In genomic region chr4:74397748-74398426, GRCh38 we compare ENCODE assay signal across 8 cellular contexts. TPM values are rescaled to one million over a fixed set of nuclear protein-coding genes. Genes with fewer than 3 reads are reported as not detected.
DNase-seq lines count a peak whose midpoint lies in the region; ATAC-seq, FAIRE-seq and TF ChIP-seq lines count a peak whose summit lies in the region.

No MANE protein-coding gene starts in this region.

- H3K36me3 Mint-ChIP-seq in T-helper 1 cell treated with Interleukin-12 subunit alpha and Interleukin-12 subunit beta and Interleukin-4 antibody, amounts not matched to agents 30 μg/mL and 1 μg/mL, for 36 hours (ENCODE audit: low read depth), result no peaks in the 10 kb centered on the region

- DNase-seq in lower lobe of right lung (no peak), H54 (ENCODE audit: insufficient read length, low spot score) (no peak), NCI-H446 (lab: John Stamatoyannopoulos, UW) (no peak)

- H3K27ac Mint-ChIP-seq in T-helper 1 cell treated with Interleukin-12 subunit alpha and Interleukin-12 subunit beta and Interleukin-4 antibody, amounts not matched to agents 30 μg/mL and 1 μg/mL, for 36 hours, result peak overlapping the region; percentile 94

- H3K36me3 ChIP-seq in BLaER1 treated with 17β-estradiol and CSF1 and Interleukin-3, amounts not matched to agents 10 nM and 100 nM, result no peaks in the 10 kb centered on the region
- no peaks in the 10 kb centered on the region for H3K36me3 ChIP-seq in lower lobe of right lung

- ATAC-seq in GM21423 (IDR thresholded peaks at IDR 0.05; ENCODE audit: unreplicated experiment) (peak; percentile 41), lower lobe of right lung (peak in 1 of 2 donors; percentile 55), HG03039 (IDR thresholded peaks at IDR 0.05; ENCODE audit: unreplicated experiment) (no peak), GM19397 (IDR thresholded peaks at IDR 0.05; ENCODE audit: unreplicated experiment) (no peak)

- FAIRE-seq in H54 (lab: Jason Lieb, UNC), result no peak

- no peak for TF ChIP-seq CTCF in lower lobe of right lung (IDR thresholded peaks at IDR 0.05)

- H3K9me3 ChIP-seq in BLaER1 treated with 17β-estradiol and CSF1 and Interleukin-3, amounts not matched to agents 10 nM and 100 nM (replicated peaks in 1 of 11), result peaks cover 0 to 10% (median 7%) of the 10 kb centered on the region in 11 experiments; a peak in 14 of 22 replicates
- H3K9me3 ChIP-seq in lower lobe of right lung, result no peaks in the 10 kb centered on the region

- no peaks in the 10 kb centered on the region for H4K20me1 ChIP-seq in BLaER1 treated with 17β-estradiol and CSF1 and Interleukin-3, amounts not matched to agents 10 nM and 100 nM

- H3K9me3 Mint-ChIP-seq in T-helper 1 cell treated with Interleukin-12 subunit alpha and Interleukin-12 subunit beta and Interleukin-4 antibody, amounts not matched to agents 30 μg/mL and 1 μg/mL, for 36 hours, result no peaks in the 10 kb centered on the region

- H3K4me1 Mint-ChIP-seq in T-helper 1 cell treated with Interleukin-12 subunit alpha and Interleukin-12 subunit beta and Interleukin-4 antibody, amounts not matched to agents 30 μg/mL and 1 μg/mL, for 36 hours (ENCODE audit: low read depth), result peaks cover 11% of the 10 kb centered on the region

- H3K4me3 Mint-ChIP-seq in T-helper 1 cell treated with Interleukin-12 subunit alpha and Interleukin-12 subunit beta and Interleukin-4 antibody, amounts not matched to agents 30 μg/mL and 1 μg/mL, for 36 hours, result peak overlapping the region; percentile 96

- H3K9ac ChIP-seq in BLaER1 treated with 17β-estradiol and CSF1 and Interleukin-3, amounts not matched to agents 10 nM and 100 nM, result peak overlapping the region; percentile 73 to 85 (median 80)

- H3K4me3 ChIP-seq in BLaER1 treated with 17β-estradiol and CSF1 and Interleukin-3, amounts not matched to agents 10 nM and 100 nM, result peak overlapping the region; percentile 63 to 75 (median 70)
- peak overlapping the region; percentile 43 for H3K4me3 ChIP-seq in lower lobe of right lung

- intact Hi-C loops in lower lobe of right lung (cut with DNase I), result no loop called here

- no peak for TF ChIP-seq POLR2A in H54 (IDR thresholded peaks at IDR 0.05; ENCODE audit: low read depth, low read length)

- H3K4me1 ChIP-seq in BLaER1 treated with 17β-estradiol and CSF1 and Interleukin-3, amounts not matched to agents 10 nM and 100 nM, result peaks cover 0 to 10% (median 4%) of the 10 kb centered on the region in 10 experiments; a peak in 7 of 20 replicates
- no peaks in the 10 kb centered on the region for H3K4me1 ChIP-seq in lower lobe of right lung

- no peaks in the 10 kb centered on the region for H3K27me3 Mint-ChIP-seq in T-helper 1 cell treated with Interleukin-12 subunit alpha and Interleukin-12 subunit beta and Interleukin-4 antibody, amounts not matched to agents 30 μg/mL and 1 μg/mL, for 36 hours (ENCODE audit: low read depth)

- no peaks in the 10 kb centered on the region for H3K27me3 ChIP-seq in BLaER1 treated with 17β-estradiol and CSF1 and Interleukin-3, amounts not matched to agents 10 nM and 100 nM
- H3K27me3 ChIP-seq in lower lobe of right lung (ENCODE audit: low read depth), result no peaks in the 10 kb centered on the region

- peak overlapping the region; percentile 57 to 84 (median 78) for H3K27ac ChIP-seq in BLaER1 treated with 17β-estradiol and CSF1 and Interleukin-3, amounts not matched to agents 10 nM and 100 nM
- H3K27ac ChIP-seq in lower lobe of right lung, result peak overlapping the region; percentile 58

- peak overlapping the region; percentile 55 to 87 (median 70) for H3K4me2 ChIP-seq in BLaER1 treated with 17β-estradiol and CSF1 and Interleukin-3, amounts not matched to agents 10 nM and 100 nM

RNA-seq across cellular contexts. Expression of gene EREG, which starts 32.9 kb away (rescaled TPM):
- 1.1 TPM for total RNA-seq in lower lobe of right lung

RNA-seq across cellular contexts. Expression of gene AREG, which starts 47.0 kb away (rescaled TPM):
- total RNA-seq in lower lobe of right lung, result 7.8 TPM
